ENCODE assay signal across 1 cellular context in the genomic region with DNA sequence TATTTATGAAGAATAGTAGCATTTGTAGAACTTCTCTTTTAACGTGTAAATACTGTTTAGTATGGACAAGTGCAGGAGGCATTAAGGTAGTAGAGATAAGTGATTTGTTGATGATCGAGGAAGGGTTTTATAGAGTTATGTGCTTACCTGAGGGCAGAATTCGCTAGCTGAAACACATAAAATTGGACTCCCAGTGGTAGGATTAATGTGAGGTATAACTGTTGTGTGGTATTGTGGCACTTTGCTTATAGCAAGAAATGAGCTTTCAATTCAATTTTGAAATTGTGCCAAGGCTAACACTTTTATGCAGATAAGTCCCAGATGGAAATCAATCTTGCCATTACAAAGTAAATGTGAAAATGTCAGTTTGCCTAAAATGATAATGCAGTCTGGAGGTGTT.
TF ChIP-seq lines count a peak whose summit lies in the region.

No MANE protein-coding gene starts in this region.

TF ChIP-seq in IMR-90, 13 proteins besides CTCF, POLR2A, EP300 and RAD21:
- no peak for TF ChIP-seq RCOR1 (IDR thresholded peaks at IDR 0.05; ENCODE audit: insufficient replicate concordance, low read length)
- no peak for TF ChIP-seq MAZ (IDR thresholded peaks at IDR 0.05; ENCODE audit: borderline replicate concordance, low read depth, low read length)
- no peak for TF ChIP-seq RFX5 (IDR thresholded peaks at IDR 0.05; ENCODE audit: low read depth, low read length)
- TF ChIP-seq NFE2L2 (IDR thresholded peaks at IDR 0.05; ENCODE audit: low read depth, low read length), result no peak
- TF ChIP-seq CHD1 (IDR thresholded peaks at IDR 0.05; ENCODE audit: low read depth, low read length), result no peak
- no peak for TF ChIP-seq SMC3 (IDR thresholded peaks at IDR 0.05; ENCODE audit: low read depth, low read length)
- no peak for TF ChIP-seq BHLHE40 (IDR thresholded peaks at IDR 0.05; ENCODE audit: low read depth, low read length)
- no peak for TF ChIP-seq CEBPB (IDR thresholded peaks at IDR 0.05; ENCODE audit: low read depth, low read length)
- TF ChIP-seq, protein P1, sequence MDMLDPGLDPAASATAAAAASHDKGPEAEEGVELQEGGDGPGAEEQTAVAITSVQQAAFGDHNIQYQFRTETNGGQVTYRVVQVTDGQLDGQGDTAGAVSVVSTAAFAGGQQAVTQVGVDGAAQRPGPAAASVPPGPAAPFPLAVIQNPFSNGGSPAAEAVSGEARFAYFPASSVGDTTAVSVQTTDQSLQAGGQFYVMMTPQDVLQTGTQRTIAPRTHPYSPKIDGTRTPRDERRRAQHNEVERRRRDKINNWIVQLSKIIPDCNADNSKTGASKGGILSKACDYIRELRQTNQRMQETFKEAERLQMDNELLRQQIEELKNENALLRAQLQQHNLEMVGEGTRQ (IDR thresholded peaks at IDR 0.05; ENCODE audit: low read depth, low read length), result no peak
- TF ChIP-seq FOS (IDR thresholded peaks at IDR 0.05; ENCODE audit: low read depth, low read length), result no peak
- no peak for TF ChIP-seq MAFK (IDR thresholded peaks at IDR 0.05; ENCODE audit: low read depth, low read length)
